ENCODE assay signal across 23 cellular contexts in genomic region chr7:91187061-91187460, GRCh38.
DNase-seq lines count a peak whose midpoint lies in the region; ATAC-seq, FAIRE-seq and TF ChIP-seq lines count a peak whose summit lies in the region.
"Had no signal": no experiment of that assay in that cellular context is flagged by ENCODE, and none has a peak within 500 bp of the region (broad histone marks: within the 10 kb centered on the region; RNA-seq: fewer than 3 reads in every experiment).

No MANE protein-coding gene starts in this region.

- no peak overlapping the region for H3K27ac ChIP-seq in IMR-90 (ENCODE audit: insufficient read depth, low read length)
- H3K27ac ChIP-seq: 22Rv1; A549; BLaER1 treated with 17β-estradiol and CSF1 and Interleukin-3, amounts not matched to agents 10 nM and 100 nM; C4-2B had no signal

- DNase-seq in IMR-90 = no peak
- peak; percentile 43 to 53 for DNase-seq in NCI-H524 (lab: John Stamatoyannopoulos, UW)
- peak; percentile 67 for DNase-seq in myocyte (ENCODE audit: low read depth)
- DNase-seq in RCC 7860 (ENCODE audit: low spot score) = no peak
- DNase-seq in HTR-8/SVneo (ENCODE audit: insufficient read length, low spot score) = no peak
- DNase-seq: AML-193; Caco-2; Calu3; CD4-positive, alpha-beta T cell; CD8-positive, alpha-beta T cell; DMS79; DND-41; EL; GDM1 had no signal

- H3K9ac ChIP-seq in IMR-90 (ENCODE audit: low read depth, low read length) = no peak overlapping the region
- H3K9ac ChIP-seq: BLaER1 treated with 17β-estradiol and CSF1 and Interleukin-3, amounts not matched to agents 10 nM and 100 nM had no signal

- H2AFZ ChIP-seq in IMR-90 (replicated peaks; ENCODE audit: low read length, poor library complexity) = no peak overlapping the region

- peaks cover 0 to 10% of the 10 kb centered on the region in 2 experiments; a peak in 2 of 4 replicates for H3K79me1 ChIP-seq in IMR-90 (ENCODE audit: low read depth in 1 of 2, low read length in 2 of 2)

- H3K27me3 ChIP-seq in IMR-90 (ENCODE audit: control insufficient read depth, insufficient read depth, low read length) = no peaks in the 10 kb centered on the region
- H3K27me3 ChIP-seq: BLaER1 treated with 17β-estradiol and CSF1 and Interleukin-3, amounts not matched to agents 10 nM and 100 nM had no signal

- in situ Hi-C loops in IMR-90 (cut with MboI; ENCODE audit: low sequenced_read_pairs) = no loop called here

- no peak overlapping the region for H2AK5ac ChIP-seq in IMR-90 (ENCODE audit: low read depth, low read length)

- no peak for TF ChIP-seq POLR2A in IMR-90 (IDR thresholded peaks at IDR 0.05; ENCODE audit: low read depth, low read length)

- no peak for FAIRE-seq in RCC 7860 (lab: Jason Lieb, UNC)
- FAIRE-seq in HTR-8/SVneo (lab: Jason Lieb, UNC) = no peak
- FAIRE-seq: A549, D721Med, GM12878, GM12892, GM18507 had no signal

- no peak overlapping the region for H2BK5ac ChIP-seq in IMR-90 (ENCODE audit: low read depth, low read length, poor library complexity, severe bottlenecking)

- ATAC-seq in IMR-90 (ENCODE audit: low read depth) (no peak), HG03442 (IDR thresholded peaks at IDR 0.05; ENCODE audit: unreplicated experiment) (no peak)
- ATAC-seq: A549; CD8-positive, alpha-beta T cell; GM12878 had no signal

- CTCF ChIA-PET in IMR-90 (lab: Yijun Ruan, JAX) = interaction anchor here (0.6 kb wide), 1 partner anchor 8 kb away, joined by 4 read pairs; no protein-coding TSS in a partner anchor

- TF ChIP-seq RAD21 in IMR-90 (IDR thresholded peaks at IDR 0.05; ENCODE audit: low read length) = no peak

- H2BK120ac ChIP-seq in IMR-90 (ENCODE audit: low read depth, low read length) = no peak overlapping the region

- H2BK20ac ChIP-seq in IMR-90 (ENCODE audit: low read depth, low read length) = no peak overlapping the region

- no TSS peak for BruUV-seq in IMR-90 (replicated peaks; lab: Mats Ljungman, UMichigan)

- no peak overlapping the region for H3K56ac ChIP-seq in IMR-90 (ENCODE audit: extremely low read depth, insufficient read depth, low read length)

- H3K4ac ChIP-seq in IMR-90 (ENCODE audit: low read depth, low read length) = no peak overlapping the region

- no peak overlapping the region for H3K23ac ChIP-seq in IMR-90 (ENCODE audit: low read depth, low read length)

- no peaks in the 10 kb centered on the region for H3K36me3 ChIP-seq in IMR-90 (ENCODE audit: control insufficient read depth, insufficient read depth, low read length)
- H3K36me3 ChIP-seq: BLaER1 treated with 17β-estradiol and CSF1 and Interleukin-3, amounts not matched to agents 10 nM and 100 nM had no signal

- H3K4me3 ChIP-seq in IMR-90 (ENCODE audit: insufficient read depth, low read depth, low read length) = no peak overlapping the region
- H3K4me3 ChIP-seq: A549; BLaER1 treated with 17β-estradiol and CSF1 and Interleukin-3, amounts not matched to agents 10 nM and 100 nM; GM12878 had no signal

- H4K8ac ChIP-seq in IMR-90 (ENCODE audit: low read depth in 2 of 2, low read length in 2 of 2) = no peak overlapping the region

- H2AK9ac ChIP-seq in IMR-90 (replicated peaks; ENCODE audit: low read depth, low read length, poor library complexity) = no peak overlapping the region

- POLR2A ChIA-PET in IMR-90 (lab: Charles Lee; ENCODE audit: unreplicated experiment) = no interaction called here

- dilution Hi-C loops in IMR-90 (cut with HindIII; ENCODE audit: low sequenced_read_pairs, unreplicated experiment) = no loop called here

- H3K4me1 ChIP-seq in IMR-90 (ENCODE audit: control insufficient read depth, insufficient read depth, low read length) = peaks cover 9% of the 10 kb centered on the region; the same call in 1 of the 2 replicates
- H3K4me1 ChIP-seq: A549, Caco-2 had no signal

- intact Hi-C loops in IMR-90 (cut with micrococcal nuclease) = no loop called here

- H3K18ac ChIP-seq in IMR-90 (ENCODE audit: low read depth, low read length) = no peak overlapping the region

- H3K9me1 ChIP-seq in IMR-90 (ENCODE audit: insufficient read depth, low read length) = peaks cover 2% of the 10 kb centered on the region

- no peak for TF ChIP-seq CTCF in IMR-90 (conservative IDR thresholded peaks at IDR 0.05; ENCODE audit: low read depth, low read length)

- no peaks in the 10 kb centered on the region for H4K20me1 ChIP-seq in IMR-90 (ENCODE audit: insufficient read depth, low read length)
- H4K20me1 ChIP-seq: BLaER1 treated with 17β-estradiol and CSF1 and Interleukin-3, amounts not matched to agents 10 nM and 100 nM had no signal

- H2BK15ac ChIP-seq in IMR-90 (ENCODE audit: low read depth, low read length) = no peak overlapping the region

- H3K9me3 ChIP-seq in IMR-90 (ENCODE audit: control insufficient read depth, insufficient read depth, low read length) = no peaks in the 10 kb centered on the region
- H3K9me3 ChIP-seq: A549; BLaER1 treated with 17β-estradiol and CSF1 and Interleukin-3, amounts not matched to agents 10 nM and 100 nM; Caco-2 had no signal

- 0 out of 2 replicates have a peak overlapping the region, but pooled peaks have one; percentile 14 for H3K14ac ChIP-seq in IMR-90 (replicated peaks; ENCODE audit: low read depth, low read length)

- H4K5ac ChIP-seq in IMR-90 (ENCODE audit: low read depth, low read length) = no peak overlapping the region

- H4K91ac ChIP-seq in IMR-90 (ENCODE audit: insufficient read depth, low read depth, low read length) = no peak overlapping the region

- no peak overlapping the region for H3K4me2 ChIP-seq in IMR-90 (ENCODE audit: low read depth, low read length)
- H3K4me2 ChIP-seq: A549; BLaER1 treated with 17β-estradiol and CSF1 and Interleukin-3, amounts not matched to agents 10 nM and 100 nM had no signal

- no CpG with 5 or more reads among the region's 2 CpGs for WGBS in IMR-90 (ENCODE audit: extremely low coverage in 2 of 2, insufficient read length in 1 of 2), 2 experiments

TF ChIP-seq in IMR-90, 13 proteins besides CTCF, POLR2A, EP300 and RAD21:
- no peak for TF ChIP-seq CEBPB (IDR thresholded peaks at IDR 0.05; ENCODE audit: low read depth, low read length)
- TF ChIP-seq RCOR1 (IDR thresholded peaks at IDR 0.05; ENCODE audit: insufficient replicate concordance, low read length) = no peak
- TF ChIP-seq USF2 (IDR thresholded peaks at IDR 0.05; ENCODE audit: low read depth, low read length) = no peak
- TF ChIP-seq CHD1 (IDR thresholded peaks at IDR 0.05; ENCODE audit: low read depth, low read length) = no peak
- no peak for TF ChIP-seq SMC3 (IDR thresholded peaks at IDR 0.05; ENCODE audit: low read depth, low read length)
- no peak for TF ChIP-seq ELK1 (IDR thresholded peaks at IDR 0.05; ENCODE audit: borderline replicate concordance, low read depth, low read length)
- no peak for TF ChIP-seq RFX5 (IDR thresholded peaks at IDR 0.05; ENCODE audit: low read depth, low read length)
- TF ChIP-seq MAFK (IDR thresholded peaks at IDR 0.05; ENCODE audit: low read depth, low read length) = no peak

Comparison
In these comparisons a context has a peak if more than half of its experiments do, and no peak if none do; other contexts are left out.
1. DNase-seq: peak in NCI-H524 (2 of 2) and myocyte (single experiment); none in IMR-90 (single experiment), RCC 7860 (single experiment) and HTR-8/SVneo (single experiment).